8 cellular contexts compared by ENCODE assay signal in genomic region chr20:10447028-10447427, GRCh38. TPM values are rescaled to one million over a fixed set of nuclear protein-coding genes. Genes with fewer than 3 reads are reported as not detected.
A peak's percentile ranks its signal among the peaks of the same experiment; 100 is the strongest.
DNase-seq lines count a peak whose midpoint lies in the region; ATAC-seq, FAIRE-seq and TF ChIP-seq lines count a peak whose summit lies in the region.

No MANE protein-coding gene starts in this region.

- no peak for TF ChIP-seq POLR2A in lower leg skin (IDR thresholded peaks at IDR 0.05)

- H3K36me3 ChIP-seq in bronchial epithelial cell (ENCODE audit: control insufficient read depth, insufficient read depth, low read length) = no peaks in the 10 kb centered on the region

- H3K27ac Mint-ChIP-seq in IgD-negative memory B cell = no peak overlapping the region

- no peaks in the 10 kb centered on the region for H3K9me3 Mint-ChIP-seq in IgD-negative memory B cell

- H3K4me3 Mint-ChIP-seq in IgD-negative memory B cell = peak overlapping the region in 3 of 4 donors; percentile 8 to 69 (median 33)

- no peak overlapping the region for H3K4me3 ChIP-seq in bronchial epithelial cell (ENCODE audit: low read depth, low read length)
- H3K4me3 ChIP-seq in lower leg skin (ENCODE audit: low read depth, poor library complexity, severe bottlenecking) = no peak overlapping the region

- H3K4me1 Mint-ChIP-seq in IgD-negative memory B cell = peaks cover 11 to 17% (median 14%) of the 10 kb centered on the region in 3 donors

- H3K36me3 Mint-ChIP-seq in IgD-negative memory B cell = peaks cover 4% of the 10 kb centered on the region

- intact Hi-C loops in lower leg skin (cut with DNase I; ENCODE audit: low total_unique reads) = no loop called here

- no peak for FAIRE-seq in bronchial epithelial cell (lab: Jason Lieb, UNC)

- peak; percentile 95 for ATAC-seq in GM21737 (IDR thresholded peaks at IDR 0.05; ENCODE audit: unreplicated experiment)

- 27 to 31% methylated on average over 3 of the region's 3 CpGs for WGBS in lower leg skin, 2 donors

- peak; percentile 64 for DNase-seq in GM10266 (ENCODE audit: extremely low spot score)
- DNase-seq in SW480 (ENCODE audit: low spot score) = peak; percentile 91
- DNase-seq in bronchial epithelial cell (ENCODE audit: low read depth) = peak; percentile 80
- DNase-seq in stimulated activated CD4-positive, alpha-beta T cell treated with anti-CD3 and anti-CD28 coated beads, Interleukin-1b, Interleukin-23, amount 100 ng/mL, for 48 hours = peak; percentile 60
- no peak for DNase-seq in GOT3 (lab: John Stamatoyannopoulos, UW)
- DNase-seq in lower leg skin (ENCODE audit: low spot score in 2 of 2) = no peak

- no peaks in the 10 kb centered on the region for H3K27me3 Mint-ChIP-seq in IgD-negative memory B cell

- TF ChIP-seq CTCF in GM10266 (IDR thresholded peaks at IDR 0.05; ENCODE audit: control insufficient read depth, insufficient read depth, low read depth, missing control alignments) (no peak), bronchial epithelial cell (IDR thresholded peaks at IDR 0.05; ENCODE audit: insufficient read depth, low read length, severe bottlenecking) (no peak), lower leg skin (IDR thresholded peaks at IDR 0.05) (no peak)

- no peaks in the 10 kb centered on the region for H3K27me3 ChIP-seq in bronchial epithelial cell (ENCODE audit: control insufficient read depth, insufficient read depth, low read length)

RNA-seq across cellular contexts. Expression of gene SLX4IP, which starts 11.9 kb away (rescaled TPM):
- 2.0 TPM for polyA plus RNA-seq in IgD-negative memory B cell
- 3.9 and 4.9 TPM in 2 replicates for total RNA-seq in bronchial epithelial cell
- total RNA-seq in lower leg skin = 1 to 10 TPM; 3.0 to 4.0 (median 3.7) TPM

RNA-seq across cellular contexts. Expression of gene MKKS, which starts 13.0 kb away (rescaled TPM):
- 30.4 TPM for polyA plus RNA-seq in IgD-negative memory B cell
- total RNA-seq in bronchial epithelial cell (5.3 and 7.6 TPM in 2 replicates), lower leg skin (10 to 100 TPM in 2 of 4 donors, 1 to 10 TPM in 2; 5.9 to 13.0 (median 9.8) TPM)

Comparison
In these comparisons a context has a peak if more than half of its experiments do, and no peak if none do; other contexts are left out.
1. DNase-seq: peak in GM10266 (single experiment), SW480 (single experiment), bronchial epithelial cell (single experiment) and stimulated activated CD4-positive, alpha-beta T cell treated with anti-CD3 and anti-CD28 coated beads, Interleukin-1b, Interleukin-23, amount 100 ng/mL, for 48 hours (single experiment); none in GOT3 (single experiment) and lower leg skin (0 of 2).